ENCODE assay signal across 30 cellular contexts in genomic region chr12:51401900-51402299, GRCh38. TPM values are rescaled to one million over a fixed set of nuclear protein-coding genes. Genes with fewer than 3 reads are reported as not detected.
"Had no signal": no experiment of that assay in that cellular context is flagged by ENCODE, and none has a peak within 500 bp of the region (broad histone marks: within the 10 kb centered on the region; RNA-seq: fewer than 3 reads in every experiment).

No MANE protein-coding gene starts in this region.

- H3K36me3 Mint-ChIP-seq: activated CD8-positive, alpha-beta memory T cell treated with anti-CD3 and anti-CD28 coated beads, Interleukin-2, amount 10 ng/mL, durations not matched to agents 7 days and 5 days; activated naive CD4-positive, alpha-beta T cell treated with anti-CD3 and anti-CD28 coated beads, Interleukin-2, amount 50 U/mL, for 24 hours had no signal

- H3K27ac ChIP-seq: ascending aorta, body of pancreas had no signal

- H3K27me3 ChIP-seq: ascending aorta, body of pancreas had no signal

- H3K27me3 Mint-ChIP-seq: activated B cell treated with CpG ODN at 0.5 μM for 24 hours; activated CD8-positive, alpha-beta memory T cell treated with anti-CD3 and anti-CD28 coated beads, Interleukin-2, amount 10 ng/mL, durations not matched to agents 7 days and 5 days; activated naive CD4-positive, alpha-beta T cell treated with anti-CD3 and anti-CD28 coated beads, Interleukin-2, amount 50 U/mL, for 24 hours; activated T-cell treated with anti-CD3 and anti-CD28 coated beads, Interleukin-2, amount 50 U/mL, for 24 hours had no signal

- H3K27ac Mint-ChIP-seq: activated B cell treated with CpG ODN at 0.5 μM for 24 hours; activated CD4-positive, alpha-beta T cell treated with anti-CD3 and anti-CD28 coated beads, Interleukin-2, amount 10 ng/mL, durations not matched to agents 24 days and 14 days; activated CD8-positive, alpha-beta memory T cell treated with anti-CD3 and anti-CD28 coated beads, Interleukin-2, amount 10 ng/mL, durations not matched to agents 7 days and 5 days; activated naive CD4-positive, alpha-beta T cell treated with anti-CD3 and anti-CD28 coated beads, Interleukin-2, amount 50 U/mL, for 24 hours; activated T-cell treated with anti-CD3 and anti-CD28 coated beads, Interleukin-2, amount 50 U/mL, for 24 hours; activated T-helper 1 cell treated with anti-CD3 and anti-CD28 coated beads, Interleukin-12 subunit alpha, Interleukin-12 subunit beta, Interleukin-2, Interleukin-4 antibody, amounts not matched to agents 30 ng/mL and 10 ng/mL and 1 ng/mL, durations not matched to agents 14 hours and 24 hours and 36 hours had no signal

- H3K4me1 ChIP-seq: ascending aorta, body of pancreas had no signal

- H3K9me3 ChIP-seq: ascending aorta, body of pancreas had no signal

- H3K4me3 Mint-ChIP-seq: activated B cell treated with CpG ODN at 0.5 μM for 24 hours; activated CD4-positive, alpha-beta T cell treated with anti-CD3 and anti-CD28 coated beads, Interleukin-2, amount 10 ng/mL, durations not matched to agents 24 days and 14 days; activated CD8-positive, alpha-beta memory T cell treated with anti-CD3 and anti-CD28 coated beads, Interleukin-2, amount 10 ng/mL, durations not matched to agents 7 days and 5 days; activated naive CD4-positive, alpha-beta T cell treated with anti-CD3 and anti-CD28 coated beads, Interleukin-2, amount 50 U/mL, for 24 hours; activated T-cell treated with anti-CD3 and anti-CD28 coated beads, Interleukin-2, amount 50 U/mL, for 24 hours; activated T-helper 1 cell treated with anti-CD3 and anti-CD28 coated beads, Interleukin-12 subunit alpha, Interleukin-12 subunit beta, Interleukin-2, Interleukin-4 antibody, amounts not matched to agents 30 ng/mL and 10 ng/mL and 1 ng/mL, durations not matched to agents 14 hours and 24 hours and 36 hours had no signal

- DNase-seq: activated B cell treated with CpG ODN at 0.5 μM for 24 hours; activated CD4-positive, alpha-beta T cell treated with anti-CD3 and anti-CD28 coated beads for 1 hour; activated CD4-positive, alpha-beta T cell treated with anti-CD3 and anti-CD28 coated beads, Interleukin-2, amount 10 ng/mL, durations not matched to agents 24 days and 14 days; activated CD4-positive, alpha-beta T cell treated with anti-CD3 and anti-CD28 coated beads, Interleukin-2, amount 50 U/mL, for 48 hours; activated CD8-positive, alpha-beta memory T cell treated with anti-CD3 and anti-CD28 coated beads, Interleukin-2, amount 10 ng/mL, durations not matched to agents 7 days and 5 days; activated effector memory CD4-positive, alpha-beta T cell treated with Interleukin-2 at 50 U/mL for 16 hours; activated naive CD4-positive, alpha-beta T cell; activated T-cell treated with anti-CD3 and anti-CD28 coated beads, Interleukin-2, amount 50 U/mL, for 24 hours; amniotic stem cell; body of pancreas; central memory CD4-positive, alpha-beta T cell; Kasumi-1; KBM-7; NCI-H1105; NCI-H1436; NCI-H1694 treated with DMSO at 0.1 percent for 48 hours; NCI-H2029 treated with DMSO at 0.1 percent for 48 hours; NCI-H510A treated with DMSO at 0.1 percent for 48 hours; NCI-H69; NK-92 treated with Interleukin-12 subunit alpha and Interleukin-12 subunit beta, amount 100 ng/mL, for 24 hours; SIG-M5; T-helper 2 cell; T1000 had no signal

- H3K4me3 ChIP-seq: ascending aorta, body of pancreas had no signal

- H3K9me3 Mint-ChIP-seq: activated B cell treated with CpG ODN at 0.5 μM for 24 hours; activated CD4-positive, alpha-beta T cell treated with anti-CD3 and anti-CD28 coated beads, Interleukin-2, amount 10 ng/mL, durations not matched to agents 24 days and 14 days; activated naive CD4-positive, alpha-beta T cell treated with anti-CD3 and anti-CD28 coated beads, Interleukin-2, amount 50 U/mL, for 24 hours; activated T-cell treated with anti-CD3 and anti-CD28 coated beads, Interleukin-2, amount 50 U/mL, for 24 hours; activated T-helper 1 cell treated with anti-CD3 and anti-CD28 coated beads, Interleukin-12 subunit alpha, Interleukin-12 subunit beta, Interleukin-2, Interleukin-4 antibody, amounts not matched to agents 30 ng/mL and 10 ng/mL and 1 ng/mL, durations not matched to agents 14 hours and 24 hours and 36 hours had no signal

- H3K36me3 ChIP-seq: ascending aorta had no signal

- H3K4me1 Mint-ChIP-seq: activated CD4-positive, alpha-beta T cell treated with anti-CD3 and anti-CD28 coated beads, Interleukin-2, amount 10 ng/mL, durations not matched to agents 24 days and 14 days; activated naive CD4-positive, alpha-beta T cell treated with anti-CD3 and anti-CD28 coated beads, Interleukin-2, amount 50 U/mL, for 24 hours had no signal

- ATAC-seq: activated CD8-positive, alpha-beta memory T cell treated with anti-CD3 and anti-CD28 coated beads, Interleukin-2, amount 10 ng/mL, durations not matched to agents 7 days and 5 days; body of pancreas had no signal

RNA-seq across cellular contexts. Expression of gene SLC4A8, which starts 22.7 kb away (rescaled TPM):
- total RNA-seq: ascending aorta had no signal

RNA-seq across cellular contexts. Expression of gene CELA1, which starts 55.4 kb away (rescaled TPM):
- total RNA-seq: activated B cell treated with CpG ODN at 0.5 μM for 24 hours; activated CD4-positive, alpha-beta T cell treated with anti-CD3 and anti-CD28 coated beads, Interleukin-2, amount 10 ng/mL, durations not matched to agents 24 days and 14 days; activated CD8-positive, alpha-beta memory T cell treated with anti-CD3 and anti-CD28 coated beads, Interleukin-2, amount 10 ng/mL, durations not matched to agents 7 days and 5 days; activated T-helper 1 cell treated with anti-CD3 and anti-CD28 coated beads, Interleukin-12 subunit alpha, Interleukin-12 subunit beta, Interleukin-2, Interleukin-4 antibody, amounts not matched to agents 30 ng/mL and 10 ng/mL and 1 ng/mL, durations not matched to agents 14 hours and 24 hours and 36 hours; ascending aorta; body of pancreas; bronchial epithelial cell; M059J; OCI-LY7; RPMI7951 had no signal
